19 cellular contexts compared by ENCODE assay signal in the genomic region with DNA sequence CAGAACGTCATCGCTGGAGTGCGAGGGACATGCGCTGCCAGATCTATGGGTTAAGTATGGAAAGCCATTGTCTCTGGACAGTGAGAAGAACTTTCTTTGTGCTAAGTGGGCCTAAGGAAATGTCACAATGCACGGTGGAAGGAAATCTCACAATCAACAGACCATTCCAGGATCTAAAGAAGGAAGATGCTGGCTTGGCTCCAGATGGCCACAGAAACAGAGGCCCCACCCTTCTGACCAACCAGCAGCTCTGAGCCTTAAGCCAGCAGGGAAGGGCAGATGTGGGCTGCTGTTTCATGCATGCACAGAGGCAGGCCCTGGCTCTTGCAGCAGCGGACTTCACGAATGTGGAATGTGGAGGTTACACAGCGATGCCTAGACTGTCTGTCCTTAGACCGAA.
DNase-seq lines count a peak whose midpoint lies in the region; ATAC-seq, FAIRE-seq and TF ChIP-seq lines count a peak whose summit lies in the region.
"Had no signal": no experiment of that assay in that cellular context is flagged by ENCODE, and none has a peak within 500 bp of the region (broad histone marks: within the 10 kb centered on the region; RNA-seq: fewer than 3 reads in every experiment).

No MANE protein-coding gene starts in this region.

- H3K27ac ChIP-seq in endothelial cell of umbilical vein (ENCODE audit: insufficient read depth, low read depth, low read length) (no peak overlapping the region), right cardiac atrium (ENCODE audit: low read length) (peak overlapping the region; percentile 6)
- H3K27ac ChIP-seq: adrenal gland, thyroid gland had no signal

- no peaks in the 10 kb centered on the region for H3K36me3 Mint-ChIP-seq in immature natural killer cell
- H3K36me3 Mint-ChIP-seq: naive thymus-derived CD8-positive, alpha-beta T cell had no signal

- POLR2A ChIA-PET in endothelial cell of umbilical vein (lab: Charles Lee) = no interaction called here

- H3K9me1 ChIP-seq in endothelial cell of umbilical vein (replicated peaks; ENCODE audit: control insufficient read depth, extremely low read depth, insufficient read depth, low read length) = no peaks in the 10 kb centered on the region

- H3K27me3 ChIP-seq in endothelial cell of umbilical vein (ENCODE audit: control insufficient read depth in 2 of 2, insufficient read depth in 2 of 2, low read length in 2 of 2) = no peaks in the 10 kb centered on the region
- no peaks in the 10 kb centered on the region for H3K27me3 ChIP-seq in right cardiac atrium (ENCODE audit: control insufficient read depth, insufficient read depth)
- H3K27me3 ChIP-seq: adrenal gland, thyroid gland had no signal

- peak; percentile 93 for FAIRE-seq in endothelial cell of umbilical vein (lab: Jason Lieb, UNC)

- H3K4me3 Mint-ChIP-seq in immature natural killer cell = no peak overlapping the region
- H3K4me3 Mint-ChIP-seq: activated T-helper 1 cell treated with anti-CD3 and anti-CD28 coated beads, Interleukin-12 subunit alpha, Interleukin-12 subunit beta, Interleukin-2, Interleukin-4 antibody, amounts not matched to agents 30 ng/mL and 10 ng/mL and 1 ng/mL, durations not matched to agents 14 hours and 24 hours and 36 hours; CD8-positive, alpha-beta memory T cell; naive thymus-derived CD8-positive, alpha-beta T cell; WTC11 had no signal

- H4K20me1 ChIP-seq in endothelial cell of umbilical vein (replicated peaks; ENCODE audit: control insufficient read depth, extremely low read depth, insufficient read depth, low read length) = no peaks in the 10 kb centered on the region

- H3K9me3 Mint-ChIP-seq in immature natural killer cell = no peaks in the 10 kb centered on the region
- H3K9me3 Mint-ChIP-seq: activated T-helper 1 cell treated with anti-CD3 and anti-CD28 coated beads, Interleukin-12 subunit alpha, Interleukin-12 subunit beta, Interleukin-2, Interleukin-4 antibody, amounts not matched to agents 30 ng/mL and 10 ng/mL and 1 ng/mL, durations not matched to agents 14 hours and 24 hours and 36 hours; CD8-positive, alpha-beta memory T cell had no signal

- DNase-seq in AG20443 (ENCODE audit: low spot score) = peak; percentile 85
- DNase-seq in endothelial cell of umbilical vein (ENCODE audit: low read depth, low spot score) = peak; percentile 74
- DNase-seq in right cardiac atrium = peak; percentile 77 to 89 (median 80)
- peak; percentile 60 for DNase-seq in pulmonary artery endothelial cell (ENCODE audit: low read depth, low spot score)
- DNase-seq in mucosa of gallbladder (ENCODE audit: low spot score) = no peak
- no peak for DNase-seq in NCI-H748 treated with DMSO at 0.1 percent for 48 hours (lab: John Stamatoyannopoulos, UW)
- DNase-seq in immature natural killer cell = no peak
- DNase-seq in NCI-H774 (lab: John Stamatoyannopoulos, UW) = no peak
- DNase-seq: CD8-positive, alpha-beta memory T cell; H7; naive thymus-derived CD8-positive, alpha-beta T cell; NCI-H2081 treated with DMSO at 0.1 percent for 48 hours; NCI-H69; retina; T-helper 1 cell had no signal

- dilution Hi-C loops in endothelial cell of umbilical vein (cut with MboI; ENCODE audit: extremely low pct_ligation_motif_present, low sequenced_read_pairs) = no loop called here

- CTCF ChIA-PET in endothelial cell of umbilical vein (lab: Charles Lee) = interaction anchor here (0.6 to 1.6 kb wide), 3 partner anchors 10 to 508 kb away, joined by 3 to 4 read pairs (median 4); no protein-coding TSS in a partner anchor

- H3K9me3 ChIP-seq in endothelial cell of umbilical vein (replicated peaks; ENCODE audit: control insufficient read depth, insufficient read depth, low read length) (no peaks in the 10 kb centered on the region), right cardiac atrium (ENCODE audit: control insufficient read depth, low read length) (no peaks in the 10 kb centered on the region)
- H3K9me3 ChIP-seq: adrenal gland, thyroid gland had no signal

- H3K4me3 ChIP-seq in endothelial cell of umbilical vein (replicated peaks in 1 of 3; ENCODE audit: insufficient read depth in 1 of 3, low read depth in 1 of 3, low read length in 3 of 3) (no peak overlapping the region), right cardiac atrium (ENCODE audit: low read length) (no peak overlapping the region)
- H3K4me3 ChIP-seq: adrenal gland, thyroid gland had no signal

- peak overlapping the region; percentile 2 for H2AFZ ChIP-seq in endothelial cell of umbilical vein (ENCODE audit: low read depth, low read length)

- no peaks in the 10 kb centered on the region for H3K4me1 Mint-ChIP-seq in immature natural killer cell
- H3K4me1 Mint-ChIP-seq: CD8-positive, alpha-beta memory T cell; WTC11 had no signal

- no peak for TF ChIP-seq CTCF in endothelial cell of umbilical vein (IDR thresholded peaks at IDR 0.05; ENCODE audit: extremely low read depth in 1 of 2, insufficient read depth in 1 of 2, low read depth in 1 of 2, low read length in 2 of 2)

- WGBS in right cardiac atrium = 49% methylated on average over 9 of the region's 9 CpGs

- no peaks in the 10 kb centered on the region for H3K79me2 ChIP-seq in endothelial cell of umbilical vein (ENCODE audit: control insufficient read depth, insufficient read depth, low read length)

- BruUV-seq in endothelial cell of umbilical vein (replicated peaks; lab: Mats Ljungman, UMichigan) = no TSS peak

- no peak overlapping the region for H3K27ac Mint-ChIP-seq in immature natural killer cell
- H3K27ac Mint-ChIP-seq: activated T-helper 1 cell treated with anti-CD3 and anti-CD28 coated beads, Interleukin-12 subunit alpha, Interleukin-12 subunit beta, Interleukin-2, Interleukin-4 antibody, amounts not matched to agents 30 ng/mL and 10 ng/mL and 1 ng/mL, durations not matched to agents 14 hours and 24 hours and 36 hours; CD8-positive, alpha-beta memory T cell; WTC11 had no signal

- H3K4me1 ChIP-seq in endothelial cell of umbilical vein (ENCODE audit: control insufficient read depth, extremely low read depth, insufficient read depth, low read length) (peaks cover 12% of the 10 kb centered on the region), right cardiac atrium (ENCODE audit: control insufficient read depth, insufficient read depth, low read length) (peaks cover 17% of the 10 kb centered on the region)

- intact Hi-C loops in endothelial cell of umbilical vein (cut with micrococcal nuclease) = no loop called here
- intact Hi-C loops in right cardiac atrium (cut with DNase I) = loop anchor here in 1 of 4 donors (10.0 kb wide), 1 partner anchor 161 kb away; no protein-coding TSS in a partner anchor

- H3K9ac ChIP-seq in endothelial cell of umbilical vein (replicated peaks; ENCODE audit: extremely low read depth, insufficient read depth, low read length) = no peak overlapping the region

- no peak overlapping the region for H3K4me2 ChIP-seq in endothelial cell of umbilical vein (ENCODE audit: insufficient read depth, low read length)

- peak; percentile 86 to 94 for ATAC-seq in right cardiac atrium
- ATAC-seq: naive thymus-derived CD8-positive, alpha-beta T cell; WTC11 had no signal

- H3K27me3 Mint-ChIP-seq in immature natural killer cell (ENCODE audit: low read depth in 3 of 3) = peaks cover 0 to 21% (median 2%) of the 10 kb centered on the region in 3 donors

- H3K36me3 ChIP-seq in endothelial cell of umbilical vein (ENCODE audit: control insufficient read depth in 2 of 2, extremely low read depth in 1 of 2, insufficient read depth in 2 of 2, low read length in 2 of 2) = no peaks in the 10 kb centered on the region
- H3K36me3 ChIP-seq: adrenal gland, thyroid gland had no signal

- TF ChIP-seq POLR2A in endothelial cell of umbilical vein (IDR thresholded peaks at IDR 0.05; ENCODE audit: low read depth, low read length) = no peak

TF ChIP-seq in endothelial cell of umbilical vein, 7 proteins besides CTCF, POLR2A, EP300 and RAD21:
- TF ChIP-seq FOS (IDR thresholded peaks at IDR 0.05; ENCODE audit: borderline replicate concordance, insufficient read depth, low read length) = no peak
- no peak for TF ChIP-seq POLR2AphosphoS5 (IDR thresholded peaks at IDR 0.05; ENCODE audit: insufficient read depth, low read depth, low read length)
- TF ChIP-seq MYC (IDR thresholded peaks at IDR 0.05; ENCODE audit: low read depth, low read length) = no peak
- no peak for TF ChIP-seq JUN (IDR thresholded peaks at IDR 0.05; ENCODE audit: borderline replicate concordance, insufficient read depth, insufficient read length, low read depth)
- TF ChIP-seq, protein P1, sequence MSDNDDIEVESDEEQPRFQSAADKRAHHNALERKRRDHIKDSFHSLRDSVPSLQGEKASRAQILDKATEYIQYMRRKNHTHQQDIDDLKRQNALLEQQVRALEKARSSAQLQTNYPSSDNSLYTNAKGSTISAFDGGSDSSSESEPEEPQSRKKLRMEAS (IDR thresholded peaks at IDR 0.05; ENCODE audit: insufficient read depth, insufficient read length) = no peak
- TF ChIP-seq GATA2 (IDR thresholded peaks at IDR 0.05; ENCODE audit: insufficient read depth, insufficient read length, low read depth, low read length) = no peak
- TF ChIP-seq EZH2 (IDR thresholded peaks at IDR 0.05; ENCODE audit: borderline replicate concordance, low read depth, low read length, severe bottlenecking) = no peak

Comparison
In these comparisons a context has a peak if more than half of its experiments do, and no peak if none do; other contexts are left out.
1. DNase-seq: peak in AG20443 (single experiment), endothelial cell of umbilical vein (single experiment), right cardiac atrium (3 of 3) and pulmonary artery endothelial cell (single experiment); none in mucosa of gallbladder (single experiment), NCI-H748 treated with DMSO at 0.1 percent for 48 hours (single experiment), immature natural killer cell (0 of 3) and NCI-H774 (single experiment).